Comparison of ENCODE assay signal across 1 cellular context in genomic region chr3:100463002-100463401, GRCh38.
TF ChIP-seq lines count a peak whose summit lies in the region.

No MANE protein-coding gene starts in this region.

TF ChIP-seq in K562, 482 proteins besides CTCF, POLR2A, EP300 and RAD21 (continued from another document):
- TF ChIP-seq, protein P1, sequence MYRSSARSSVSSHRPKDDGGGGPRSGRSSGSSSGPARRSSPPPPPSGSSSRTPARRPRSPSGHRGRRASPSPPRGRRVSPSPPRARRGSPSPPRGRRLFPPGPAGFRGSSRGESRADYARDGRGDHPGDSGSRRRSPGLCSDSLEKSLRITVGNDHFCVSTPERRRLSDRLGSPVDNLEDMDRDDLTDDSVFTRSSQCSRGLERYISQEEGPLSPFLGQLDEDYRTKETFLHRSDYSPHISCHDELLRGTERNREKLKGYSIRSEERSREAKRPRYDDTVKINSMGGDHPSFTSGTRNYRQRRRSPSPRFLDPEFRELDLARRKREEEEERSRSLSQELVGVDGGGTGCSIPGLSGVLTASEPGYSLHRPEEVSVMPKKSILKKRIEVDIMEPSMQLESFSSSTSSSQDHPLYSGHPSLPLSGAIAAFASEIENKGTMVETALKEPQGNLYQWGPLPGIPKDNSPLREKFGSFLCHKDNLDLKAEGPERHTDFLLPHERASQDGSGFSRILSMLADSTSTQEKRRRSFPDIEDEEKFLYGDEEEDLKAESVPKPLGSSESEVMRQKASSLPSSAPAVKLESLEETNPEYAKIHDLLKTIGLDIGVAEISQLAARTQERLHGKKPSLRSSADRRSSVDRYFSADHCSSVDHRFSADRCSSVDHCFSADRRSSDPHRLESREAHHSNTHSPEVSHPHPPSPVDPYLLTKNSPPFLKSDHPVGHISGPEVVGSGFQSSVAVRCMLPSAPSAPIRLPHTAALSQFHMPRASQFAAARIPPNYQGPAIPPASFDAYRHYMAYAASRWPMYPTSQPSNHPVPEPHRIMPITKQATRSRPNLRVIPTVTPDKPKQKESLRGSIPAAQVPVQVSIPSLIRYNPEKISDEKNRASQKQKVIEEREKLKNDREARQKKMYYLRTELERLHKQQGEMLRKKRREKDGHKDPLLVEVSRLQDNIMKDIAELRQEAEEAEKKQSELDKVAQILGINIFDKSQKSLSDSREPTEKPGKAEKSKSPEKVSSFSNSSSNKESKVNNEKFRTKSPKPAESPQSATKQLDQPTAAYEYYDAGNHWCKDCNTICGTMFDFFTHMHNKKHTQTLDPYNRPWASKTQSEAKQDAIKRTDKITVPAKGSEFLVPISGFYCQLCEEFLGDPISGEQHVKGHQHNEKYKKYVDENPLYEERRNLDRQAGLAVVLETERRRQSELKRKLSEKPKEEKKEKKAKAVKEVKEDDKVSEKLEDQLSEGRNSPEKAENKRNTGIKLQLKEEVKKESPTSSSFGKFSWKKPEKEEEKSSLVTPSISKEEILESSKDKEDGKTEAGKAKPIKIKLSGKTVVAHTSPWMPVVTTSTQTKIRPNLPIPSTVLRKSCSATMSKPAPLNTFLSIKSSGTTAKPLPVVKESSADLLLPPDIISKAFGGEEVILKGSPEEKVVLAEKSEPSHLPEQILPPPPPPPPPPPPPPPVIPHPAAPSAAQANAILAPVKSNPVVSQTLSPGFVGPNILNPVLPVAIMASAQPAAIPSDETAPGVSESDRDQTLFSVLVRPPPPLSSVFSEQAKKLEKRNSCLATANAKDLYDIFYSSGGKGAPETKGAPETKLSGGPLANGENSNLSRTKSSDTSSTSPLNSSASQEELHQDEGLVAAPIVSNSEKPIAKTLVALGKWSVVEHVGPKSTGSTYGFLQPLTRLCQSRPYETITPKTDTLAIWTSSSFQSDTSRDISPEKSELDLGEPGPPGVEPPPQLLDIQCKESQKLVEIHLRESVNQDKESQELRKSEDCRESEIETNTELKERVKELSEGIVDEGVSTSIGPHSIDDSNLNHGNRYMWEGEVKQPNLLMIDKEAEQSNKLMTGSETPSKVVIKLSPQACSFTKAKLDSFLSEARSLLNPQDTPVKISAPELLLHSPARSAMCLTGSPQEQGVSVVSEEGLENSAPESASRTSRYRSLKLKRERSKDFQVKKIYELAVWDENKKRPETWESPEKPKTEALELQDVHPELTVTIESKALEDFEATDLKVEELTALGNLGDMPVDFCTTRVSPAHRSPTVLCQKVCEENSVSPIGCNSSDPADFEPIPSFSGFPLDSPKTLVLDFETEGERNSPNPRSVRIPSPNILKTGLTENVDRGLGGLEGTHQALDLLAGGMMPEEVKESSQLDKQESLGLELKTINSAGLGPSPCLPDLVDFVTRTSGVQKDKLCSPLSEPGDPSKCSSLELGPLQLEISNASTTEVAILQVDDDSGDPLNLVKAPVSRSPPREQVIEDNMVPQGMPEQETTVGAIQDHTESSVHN (IDR thresholded peaks at IDR 0.05; ENCODE audit: borderline replicate concordance in 1 of 2, low read depth in 1 of 2) = no peak
- TF ChIP-seq OTX1 (CRISPR knock-in tag; IDR thresholded peaks at IDR 0.05) (no peak), FOXP1 (CRISPR knock-in tag; IDR thresholded peaks at IDR 0.05) (no peak), STAG1 (CRISPR knock-in tag; IDR thresholded peaks at IDR 0.05; ENCODE audit: borderline replicate concordance) (peak; percentile 25; the same call in 1 of the 2 replicates), ARID2 (IDR thresholded peaks at IDR 0.05) (peak; percentile 36; the same call in 1 of the 2 replicates), SMC3 (conservative IDR thresholded peaks at IDR 0.05; ENCODE audit: insufficient read depth, low read depth, low read length) (peak; percentile 74), ZNF449 (CRISPR knock-in tag; IDR thresholded peaks at IDR 0.05) (no peak), ZNF384 (IDR thresholded peaks at IDR 0.05; ENCODE audit: low read depth, low read length) (0 out of 2 replicates have a peak, but pooled peaks have one; percentile 20)
- TF ChIP-seq, protein P2, sequence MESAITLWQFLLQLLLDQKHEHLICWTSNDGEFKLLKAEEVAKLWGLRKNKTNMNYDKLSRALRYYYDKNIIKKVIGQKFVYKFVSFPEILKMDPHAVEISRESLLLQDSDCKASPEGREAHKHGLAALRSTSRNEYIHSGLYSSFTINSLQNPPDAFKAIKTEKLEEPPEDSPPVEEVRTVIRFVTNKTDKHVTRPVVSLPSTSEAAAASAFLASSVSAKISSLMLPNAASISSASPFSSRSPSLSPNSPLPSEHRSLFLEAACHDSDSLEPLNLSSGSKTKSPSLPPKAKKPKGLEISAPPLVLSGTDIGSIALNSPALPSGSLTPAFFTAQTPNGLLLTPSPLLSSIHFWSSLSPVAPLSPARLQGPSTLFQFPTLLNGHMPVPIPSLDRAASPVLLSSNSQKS (CRISPR knock-in tag; IDR thresholded peaks at IDR 0.05) = no peak
